ENCODE assay signal across 8 cellular contexts in the genomic region with DNA sequence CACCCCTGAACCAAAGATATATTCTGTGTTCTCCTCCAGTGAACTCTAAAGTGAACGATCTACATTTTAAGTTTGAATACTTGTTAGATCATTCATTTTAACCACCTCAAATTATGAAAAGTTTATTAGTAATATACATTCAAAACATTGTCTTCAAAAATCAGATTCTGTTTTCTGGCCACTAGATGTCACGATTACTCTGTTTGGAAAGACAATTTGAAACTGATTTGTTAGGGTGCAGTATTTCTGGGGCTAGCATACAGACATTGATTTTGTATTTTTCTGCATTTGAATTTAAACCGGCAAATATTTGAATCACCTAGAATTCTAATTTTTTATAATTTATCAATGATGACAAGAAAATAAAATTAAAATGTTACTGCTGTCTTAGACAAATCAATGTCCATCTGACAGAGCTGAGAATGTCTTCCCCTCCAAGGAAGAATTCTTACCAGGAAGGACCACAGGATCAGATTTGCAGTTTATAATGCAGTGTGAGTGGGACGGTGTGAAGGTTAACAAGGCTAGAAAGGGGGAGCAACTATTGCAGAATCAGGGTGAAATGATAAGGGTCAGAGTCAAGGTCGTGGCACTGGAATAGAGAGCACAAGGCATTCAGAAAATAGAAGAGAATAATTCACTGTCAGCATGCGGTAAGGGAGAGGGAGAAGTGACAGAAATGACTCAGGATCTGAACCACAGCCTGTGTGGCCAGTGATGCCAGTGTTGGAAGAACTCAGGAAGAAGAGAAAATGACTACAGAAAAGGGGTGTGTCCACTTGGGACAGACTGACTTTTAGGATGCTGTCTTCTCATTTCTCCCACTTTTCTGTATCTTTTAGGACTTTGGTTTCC.
DNase-seq lines count a peak whose midpoint lies in the region; ATAC-seq lines count a peak whose summit lies in the region.

No MANE protein-coding gene starts in this region.

- peak; percentile 59 for ATAC-seq in left colon

- intact Hi-C loops in left colon (cut with DNase I, micrococcal nuclease), result no loop called here

- DNase-seq in NCI-H2196 (lab: John Stamatoyannopoulos, UW; ENCODE audit: unreplicated experiment), result peak; percentile 16
- DNase-seq in NCI-H2196 treated with DMSO at 0.1 percent for 48 hours (lab: John Stamatoyannopoulos, UW; ENCODE audit: unreplicated experiment), result no peak
- DNase-seq in NCI-H1092 treated with DMSO at 0.1 percent for 48 hours (lab: John Stamatoyannopoulos, UW), result peak; percentile 15
- peak; percentile 22 to 46 for DNase-seq in T47D (ENCODE audit: low read depth in 1 of 2, low spot score in 1 of 2)
- no peak for DNase-seq in left colon
- DNase-seq in NCI-H1930 (lab: John Stamatoyannopoulos, UW), result no peak
- DNase-seq in GM19240 (ENCODE audit: insufficient read length, low spot score), result no peak
- DNase-seq in stimulated activated CD4-positive, alpha-beta T cell treated with anti-CD3 and anti-CD28 coated beads, Interleukin-15, amount 100 ng/mL, for 24 hours, result no peak

- in situ Hi-C loops in T47D (cut with HindIII; ENCODE audit: low pct_unique_long_range_greater_than_20kb, low sequenced_read_pairs), result no loop called here

Comparison
In these comparisons a context has a peak if more than half of its experiments do, and no peak if none do; other contexts are left out.
1. DNase-seq: peak in NCI-H2196 (single experiment), NCI-H1092 treated with DMSO at 0.1 percent for 48 hours (single experiment) and T47D (2 of 2); none in NCI-H2196 treated with DMSO at 0.1 percent for 48 hours (single experiment), left colon (0 of 2), NCI-H1930 (0 of 2), GM19240 (single experiment) and stimulated activated CD4-positive, alpha-beta T cell treated with anti-CD3 and anti-CD28 coated beads, Interleukin-15, amount 100 ng/mL, for 24 hours (single experiment).